Comparison of ENCODE assay signal across 19 cellular contexts in the genomic region with DNA sequence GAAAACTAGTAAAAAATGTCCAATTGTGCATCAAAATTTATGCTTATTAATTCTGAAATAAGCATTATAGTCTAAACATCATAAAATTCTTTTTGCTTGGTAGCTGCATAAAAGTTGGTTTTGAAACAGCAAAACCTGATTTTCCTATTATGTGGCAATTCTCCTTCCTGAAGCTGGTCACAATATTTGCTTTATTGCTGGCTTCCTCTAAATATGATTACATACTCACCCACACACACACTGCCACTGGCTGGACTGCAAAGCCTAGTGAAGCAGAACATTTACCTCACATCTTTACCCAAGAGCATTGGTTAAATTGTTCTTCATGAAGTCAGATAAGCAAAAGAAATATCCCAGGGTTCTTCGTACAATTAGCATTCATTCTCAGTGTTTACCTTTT.
DNase-seq lines count a peak whose midpoint lies in the region; ATAC-seq and TF ChIP-seq lines count a peak whose summit lies in the region.
"Had no signal": no experiment of that assay in that cellular context is flagged by ENCODE, and none has a peak within 500 bp of the region (broad histone marks: within the 10 kb centered on the region; RNA-seq: fewer than 3 reads in every experiment).

No MANE protein-coding gene starts in this region.

- H3K4me3 Mint-ChIP-seq in activated B cell treated with CpG ODN at 0.5 μM for 24 hours = no peak overlapping the region
- H3K4me3 Mint-ChIP-seq: activated naive CD4-positive, alpha-beta T cell treated with anti-CD3 and anti-CD28 coated beads for 36 hours; naive thymus-derived CD8-positive, alpha-beta T cell; type B pancreatic cell had no signal

- DNase-seq in DMS53 (lab: John Stamatoyannopoulos, UW) (peak; percentile 86), NB4 (ENCODE audit: low read depth) (peak; percentile 30), activated B cell treated with CpG ODN at 0.5 μM for 24 hours (no peak), left lung (no peak), dorsolateral prefrontal cortex (no peak), esophagus muscularis mucosa (ENCODE audit: extremely low spot score) (no peak), MV-4-11 (lab: John Stamatoyannopoulos, UW) (no peak)
- DNase-seq: activated naive CD4-positive, alpha-beta T cell treated with anti-CD3 and anti-CD28 coated beads for 36 hours; naive thymus-derived CD8-positive, alpha-beta T cell; NCI-H1694 treated with DMSO at 0.1 percent for 48 hours; NCI-H82; SK-N-SH; stimulated activated CD4-positive, alpha-beta T cell treated with anti-CD3 and anti-CD28 coated beads, Interleukin-1b, Interleukin-23, amount 100 ng/mL, for 48 hours; WERI-Rb-1 had no signal

- peak; percentile 49 for ATAC-seq in activated B cell treated with CpG ODN at 0.5 μM for 24 hours (ENCODE audit: low read depth)
- ATAC-seq in left lung = peak; percentile 76
- no peak for ATAC-seq in GM18867 (IDR thresholded peaks at IDR 0.05; ENCODE audit: unreplicated experiment)
- ATAC-seq: naive thymus-derived CD8-positive, alpha-beta T cell had no signal

- TF ChIP-seq CTCF in NB4 (IDR thresholded peaks at IDR 0.05; ENCODE audit: low read depth, low read length) (no peak), activated B cell treated with CpG ODN at 0.5 μM for 24 hours (IDR thresholded peaks at IDR 0.05) (no peak), left lung (IDR thresholded peaks at IDR 0.05) (no peak), dorsolateral prefrontal cortex (IDR thresholded peaks at IDR 0.05 in 54 of 56, conservative IDR thresholded peaks at IDR 0.05 in 2 of 56; ENCODE audit: low read depth in 1 of 56, partially characterized antibody in 56 of 56) (no peak), esophagus muscularis mucosa (IDR thresholded peaks at IDR 0.05) (no peak)

- no peak for TF ChIP-seq EP300 in esophagus muscularis mucosa (IDR thresholded peaks at IDR 0.05)

- no peak overlapping the region for H3K27ac Mint-ChIP-seq in activated B cell treated with CpG ODN at 0.5 μM for 24 hours
- H3K27ac Mint-ChIP-seq: activated naive CD4-positive, alpha-beta T cell treated with anti-CD3 and anti-CD28 coated beads for 36 hours had no signal

- CTCF ChIA-PET in activated B cell treated with CpG ODN at 0.5 μM for 24 hours (lab: Charles Lee) = interaction anchor here (1.2 kb wide), 1 partner anchor 9 kb away, joined by 3 read pairs; no protein-coding TSS in a partner anchor

- H3K36me3 Mint-ChIP-seq in activated B cell treated with CpG ODN at 0.5 μM for 24 hours (ENCODE audit: low read depth) = no peaks in the 10 kb centered on the region
- H3K36me3 Mint-ChIP-seq: naive thymus-derived CD8-positive, alpha-beta T cell; type B pancreatic cell had no signal

- H3K27me3 ChIP-seq in left lung = no peaks in the 10 kb centered on the region
- H3K27me3 ChIP-seq in dorsolateral prefrontal cortex = peaks cover 0 to 6% (median 0%) of the 10 kb centered on the region in 45 donors
- peaks cover 0 to 6% (median 0%) of the 10 kb centered on the region in 4 donors for H3K27me3 ChIP-seq in esophagus muscularis mucosa
- H3K27me3 ChIP-seq: BLaER1, breast epithelium, right atrium auricular region had no signal

- TF ChIP-seq POLR2A in NB4 (IDR thresholded peaks at IDR 0.05; ENCODE audit: extremely low read depth, insufficient read length) (no peak), esophagus muscularis mucosa (IDR thresholded peaks at IDR 0.05; ENCODE audit: low read depth) (no peak)

- H3K36me3 ChIP-seq in left lung = no peaks in the 10 kb centered on the region
- H3K36me3 ChIP-seq in esophagus muscularis mucosa = no peaks in the 10 kb centered on the region
- H3K36me3 ChIP-seq: BLaER1, breast epithelium, right atrium auricular region, WERI-Rb-1 had no signal

- H3K27ac ChIP-seq in left lung (no peak overlapping the region), dorsolateral prefrontal cortex (no peak overlapping the region), esophagus muscularis mucosa (replicated peaks in 1 of 4) (no peak overlapping the region)
- H3K27ac ChIP-seq: BLaER1, breast epithelium, right atrium auricular region, WERI-Rb-1 had no signal

- WGBS in esophagus muscularis mucosa = 63% methylated on average over 1 of the region's 1 CpG

- H3K27me3 Mint-ChIP-seq in activated B cell treated with CpG ODN at 0.5 μM for 24 hours = peaks cover 2% of the 10 kb centered on the region
- H3K27me3 Mint-ChIP-seq: naive thymus-derived CD8-positive, alpha-beta T cell; type B pancreatic cell had no signal

- H3K4me3 ChIP-seq in NB4 (ENCODE audit: low read depth, low read length) (no peak overlapping the region), left lung (no peak overlapping the region), dorsolateral prefrontal cortex (no peak overlapping the region), esophagus muscularis mucosa (no peak overlapping the region)
- H3K4me3 ChIP-seq: BLaER1, breast epithelium, right atrium auricular region had no signal

- H3K9me3 ChIP-seq in left lung = no peaks in the 10 kb centered on the region
- no peaks in the 10 kb centered on the region for H3K9me3 ChIP-seq in esophagus muscularis mucosa
- H3K9me3 ChIP-seq: BLaER1, breast epithelium, right atrium auricular region, SK-N-SH had no signal

- H3K9me3 Mint-ChIP-seq in activated B cell treated with CpG ODN at 0.5 μM for 24 hours = no peaks in the 10 kb centered on the region
- H3K9me3 Mint-ChIP-seq: activated naive CD4-positive, alpha-beta T cell treated with anti-CD3 and anti-CD28 coated beads for 36 hours; naive thymus-derived CD8-positive, alpha-beta T cell; type B pancreatic cell had no signal

- H3K4me1 ChIP-seq in left lung = peaks cover 0 to 10% of the 10 kb centered on the region in 2 donors
- H3K4me1 ChIP-seq in esophagus muscularis mucosa = no peaks in the 10 kb centered on the region
- H3K4me1 ChIP-seq: breast epithelium, right atrium auricular region had no signal

- H3K4me1 Mint-ChIP-seq in activated B cell treated with CpG ODN at 0.5 μM for 24 hours = peaks cover 19% of the 10 kb centered on the region

- intact Hi-C loops in activated B cell treated with CpG ODN at 0.5 μM for 24 hours (cut with micrococcal nuclease) = no loop called here
- intact Hi-C loops in left lung (cut with DNase I) = no loop called here
- intact Hi-C loops in dorsolateral prefrontal cortex (cut with DNase I) = no loop called here
- intact Hi-C loops in esophagus muscularis mucosa (cut with DNase I) = no loop called here

- POLR2A ChIA-PET in activated B cell treated with CpG ODN at 0.5 μM for 24 hours (lab: Charles Lee) = no interaction called here

Comparison
In these comparisons a context has a peak if more than half of its experiments do, and no peak if none do; other contexts are left out.
1. DNase-seq: peak in DMS53 (single experiment) and NB4 (single experiment); none in activated B cell treated with CpG ODN at 0.5 μM for 24 hours (single experiment), left lung (0 of 2), dorsolateral prefrontal cortex (0 of 10), esophagus muscularis mucosa (single experiment) and MV-4-11 (single experiment).